12 cellular contexts compared by ENCODE assay signal in the genomic region with DNA sequence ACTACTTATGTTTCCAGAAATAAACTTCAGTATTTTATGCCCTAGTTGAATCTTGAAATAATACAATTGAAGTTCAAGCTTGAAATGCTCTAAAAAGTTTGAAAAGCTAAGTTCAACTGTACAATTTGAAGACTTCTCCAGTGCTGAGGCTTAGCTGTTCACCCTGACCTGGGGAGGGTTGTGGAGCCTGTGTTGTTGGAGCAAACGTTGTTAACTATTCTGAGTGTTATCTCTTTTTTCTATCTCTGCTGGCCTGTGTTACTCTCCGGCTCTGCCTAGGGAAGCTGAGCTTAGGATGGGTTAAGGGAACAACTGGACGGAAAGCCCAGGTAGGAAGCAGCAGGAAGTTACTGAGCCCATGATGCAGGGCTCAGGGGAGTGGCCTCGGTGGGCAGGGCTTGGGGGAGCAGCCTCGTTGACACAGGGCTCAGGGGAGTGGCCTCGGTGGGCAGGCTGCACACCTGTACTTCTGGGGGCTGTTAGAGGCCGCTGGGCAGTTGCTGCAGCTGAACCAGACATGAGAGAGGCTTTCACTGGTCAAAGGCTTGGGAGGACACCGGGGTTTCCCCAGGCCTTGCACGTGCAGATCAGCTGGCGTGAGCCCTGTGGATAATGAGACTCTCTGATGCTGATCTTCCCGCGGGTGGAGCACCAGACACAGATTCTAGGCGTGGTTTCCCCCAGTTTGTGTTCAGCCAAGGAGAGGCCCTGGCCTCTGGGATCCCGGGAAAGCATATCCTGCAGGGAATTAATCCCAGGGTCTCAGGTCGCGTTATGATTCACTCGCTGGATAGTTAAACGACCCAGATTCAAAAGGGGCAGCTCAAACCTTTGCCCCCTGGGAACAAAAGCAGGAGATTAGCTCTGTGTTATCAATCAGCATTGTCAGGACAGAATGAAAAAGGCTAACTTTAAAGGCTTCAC. TPM values are rescaled to one million over a fixed set of nuclear protein-coding genes. Genes with fewer than 3 reads are reported as not detected.
DNase-seq lines count a peak whose midpoint lies in the region; ATAC-seq and TF ChIP-seq lines count a peak whose summit lies in the region.
"Had no signal": no experiment of that assay in that cellular context is flagged by ENCODE, and none has a peak within 500 bp of the region (broad histone marks: within the 10 kb centered on the region; RNA-seq: fewer than 3 reads in every experiment).

No MANE protein-coding gene starts in this region.

- no peak overlapping the region for H3K4me2 ChIP-seq in PC-3 (ENCODE audit: low read length)

- no peak overlapping the region for H2AFZ ChIP-seq in PC-3 (ENCODE audit: low read length)

- H3K4me1 ChIP-seq in PC-3 (ENCODE audit: insufficient read depth, low read length) (no peaks in the 10 kb centered on the region), spleen (no peaks in the 10 kb centered on the region)
- H3K4me1 ChIP-seq: ascending aorta had no signal

- no peak overlapping the region for H3K9ac ChIP-seq in PC-3 (ENCODE audit: low read length)

- BruUV-seq in PC-3 (replicated peaks; lab: Mats Ljungman, UMichigan): no TSS peak

- ATAC-seq in PC-3 (peak; percentile 29; the same call in 1 of the 2 replicates), GM21737 (IDR thresholded peaks at IDR 0.05; ENCODE audit: unreplicated experiment) (no peak)

- H3K27me3 ChIP-seq in PC-3 (ENCODE audit: low read length) (no peaks in the 10 kb centered on the region), spleen (replicated peaks in 1 of 7) (peaks cover 0 to 16% (median 0%) of the 10 kb centered on the region in 7 donors)
- H3K27me3 ChIP-seq: ascending aorta had no signal

- intact Hi-C loops in PC-3 (cut with micrococcal nuclease) (no loop called here), spleen (cut with DNase I; ENCODE audit: low total_unique reads) (no loop called here)

- no peak for TF ChIP-seq POLR2A in spleen (IDR thresholded peaks at IDR 0.05)

- H3K27ac ChIP-seq in PC-3 (ENCODE audit: low read length) (no peak overlapping the region), spleen (no peak overlapping the region)
- H3K27ac ChIP-seq: ascending aorta had no signal

- WGBS in spleen, 5 donors: 35 to 52% (median 44%) methylated on average over 12 to 18 of the region's 18 CpGs

- TF ChIP-seq CTCF in PC-3 (conservative IDR thresholded peaks at IDR 0.05; ENCODE audit: low read depth, low read length) (no peak), spleen (IDR thresholded peaks at IDR 0.05 in 8 of 11, conservative IDR thresholded peaks at IDR 0.05 in 3 of 11) (no peak)

- no peaks in the 10 kb centered on the region for H4K20me1 ChIP-seq in PC-3 (ENCODE audit: low read length)

- no peaks in the 10 kb centered on the region for H3K9me2 ChIP-seq in PC-3 (replicated peaks; ENCODE audit: low read length)

- no peaks in the 10 kb centered on the region for H3K36me3 ChIP-seq in PC-3 (ENCODE audit: low read depth, low read length)
- H3K36me3 ChIP-seq in spleen: no peaks in the 10 kb centered on the region
- H3K36me3 ChIP-seq: ascending aorta had no signal

- no peaks in the 10 kb centered on the region for H3F3A ChIP-seq in PC-3 (ENCODE audit: low read length, unreplicated experiment)

- no peak overlapping the region for H3K4me3 ChIP-seq in PC-3 (ENCODE audit: low read length)
- no peak overlapping the region for H3K4me3 ChIP-seq in spleen
- H3K4me3 ChIP-seq: ascending aorta had no signal

- CTCF ChIA-PET in PC-3 (lab: Charles Lee): no interaction called here

- no peaks in the 10 kb centered on the region for H3K79me2 ChIP-seq in PC-3 (ENCODE audit: low read length)

- no peaks in the 10 kb centered on the region for H3K9me3 ChIP-seq in PC-3 (ENCODE audit: low read length)
- peaks cover 0 to 3% (median 0%) of the 10 kb centered on the region in 8 donors for H3K9me3 ChIP-seq in spleen
- H3K9me3 ChIP-seq: ascending aorta had no signal

- DNase-seq in NCI-H510A treated with DMSO at 0.1 percent for 48 hours (lab: John Stamatoyannopoulos, UW): peak; percentile 60
- no peak for DNase-seq in NCI-H510A (lab: John Stamatoyannopoulos, UW)
- no peak for DNase-seq in PC-3
- peak; percentile 29 for DNase-seq in foreskin melanocyte
- peak; percentile 67 for DNase-seq in spleen
- DNase-seq in NCI-H1694 treated with DMSO at 0.1 percent for 48 hours (lab: John Stamatoyannopoulos, UW): no peak
- DNase-seq in LoVo (ENCODE audit: low spot score): no peak
- DNase-seq: EL; NCI-H345; stimulated activated CD8-positive, alpha-beta memory T cell treated with anti-CD3 and anti-CD28 coated beads, Interleukin-4, amount 100 ng/mL, for 48 hours had no signal

- POLR2A ChIA-PET in PC-3 (lab: Charles Lee; ENCODE audit: unreplicated experiment): no interaction called here

RNA-seq across cellular contexts. Expression of gene ERMARD, which starts 58.9 kb away (rescaled TPM):
- total RNA-seq in PC-3 (2014; rRNA removed) (16.3 and 24.2 TPM in 2 replicates), spleen (10 to 100 TPM; 23.1 to 37.8 (median 30.9) TPM)
- polyA plus RNA-seq in spleen: 10 to 100 TPM; 48.3 to 87.3 (median 57.4) TPM

RNA-seq across cellular contexts. Expression of gene DYNLT2, which starts 59.0 kb away (rescaled TPM):
- 0.51 and 1.5 TPM in 2 replicates for total RNA-seq in PC-3 (2014; rRNA removed)
- 1 to 10 TPM; 2.8 to 3.8 (median 3.7) TPM for total RNA-seq in spleen
- polyA plus RNA-seq in spleen: 1 to 10 TPM; 3.5 to 3.9 (median 3.6) TPM

Comparison
In these comparisons a context has a peak if more than half of its experiments do, and no peak if none do; other contexts are left out.
1. DNase-seq: peak in NCI-H510A treated with DMSO at 0.1 percent for 48 hours (single experiment), foreskin melanocyte (single experiment) and spleen (single experiment); none in NCI-H510A (single experiment), PC-3 (single experiment), NCI-H1694 treated with DMSO at 0.1 percent for 48 hours (single experiment) and LoVo (single experiment).